ENCODE assay signal across 1 cellular context in genomic region chr10:970311-971149, GRCh38.
TF ChIP-seq lines count a peak whose summit lies in the region.

No MANE protein-coding gene starts in this region.

TF ChIP-seq in HepG2, 621 proteins besides CTCF, POLR2A, EP300 and RAD21 (continued from another document and continues in another):
- TF ChIP-seq GPBP1L1 (CRISPR knock-in tag; IDR thresholded peaks at IDR 0.05), result no peak
- TF ChIP-seq FOSL1 (CRISPR knock-in tag; IDR thresholded peaks at IDR 0.05; ENCODE audit: borderline replicate concordance), result no peak
- peak; percentile 44; the same call in 1 of the 2 replicates for TF ChIP-seq SMAD3 (CRISPR knock-in tag; IDR thresholded peaks at IDR 0.05)
- TF ChIP-seq HNF1A (IDR thresholded peaks at IDR 0.05; ENCODE audit: low read depth), result peak; percentile 17; the same call in 1 of the 2 replicates
- peak; percentile 48; the same call in 1 of the 2 replicates for TF ChIP-seq HNF1A (CRISPR knock-in tag; IDR thresholded peaks at IDR 0.05; ENCODE audit: borderline replicate concordance)
- no peak for TF ChIP-seq PLRG1 (conservative IDR thresholded peaks at IDR 0.05)
- TF ChIP-seq SP1 (IDR thresholded peaks at IDR 0.05), result no peak
- TF ChIP-seq SP1 (CRISPR knock-in tag; IDR thresholded peaks at IDR 0.05), result no peak
- TF ChIP-seq TBX2 (CRISPR knock-in tag; IDR thresholded peaks at IDR 0.05; ENCODE audit: borderline replicate concordance), result peak; percentile 87
- TF ChIP-seq CCDC6 (CRISPR knock-in tag; IDR thresholded peaks at IDR 0.05), result peak; percentile 56; the same call in 1 of the 2 replicates
- TF ChIP-seq ZNF350 (CRISPR knock-in tag; IDR thresholded peaks at IDR 0.05; ENCODE audit: borderline replicate concordance, low read depth), result 0 out of 2 replicates have a peak, but pooled peaks have one; percentile 22
- peak; percentile 84 for TF ChIP-seq RERE (CRISPR knock-in tag; IDR thresholded peaks at IDR 0.05; ENCODE audit: low read depth)
- 0 out of 2 replicates have a peak, but pooled peaks have one; percentile 60 for TF ChIP-seq NFKBIZ (CRISPR knock-in tag; IDR thresholded peaks at IDR 0.05)
- TF ChIP-seq KLF16 (CRISPR knock-in tag; IDR thresholded peaks at IDR 0.05), result peak in 1 of 2 experiments; percentile 55; a peak in 1 of 4 replicates
- no peak for TF ChIP-seq THAP7 (CRISPR knock-in tag; IDR thresholded peaks at IDR 0.05)
- peak; percentile 47 for TF ChIP-seq HNF4A (CRISPR knock-in tag; IDR thresholded peaks at IDR 0.05)
- no peak for TF ChIP-seq JUND (CRISPR knock-in tag; IDR thresholded peaks at IDR 0.05)
- TF ChIP-seq NCOA1 (CRISPR knock-in tag; IDR thresholded peaks at IDR 0.05), result no peak
- TF ChIP-seq CEBPB (IDR thresholded peaks at IDR 0.05; ENCODE audit: borderline replicate concordance, low read depth, low read length), result peak; percentile 66; the same call in 1 of the 2 replicates
- no peak for TF ChIP-seq SNRNP70 (IDR thresholded peaks at IDR 0.05; ENCODE audit: low read depth, low read length)
- no peak for TF ChIP-seq AFF4 (CRISPR knock-in tag; IDR thresholded peaks at IDR 0.05)
- no peak for TF ChIP-seq ZBTB46 (CRISPR knock-in tag; IDR thresholded peaks at IDR 0.05; ENCODE audit: borderline replicate concordance)
- TF ChIP-seq HMG20B (CRISPR knock-in tag; conservative IDR thresholded peaks at IDR 0.05), result 0 out of 2 replicates have a peak, but pooled peaks have one; percentile 74
- TF ChIP-seq ZNF331 (CRISPR knock-in tag; IDR thresholded peaks at IDR 0.05), result peak; percentile 10
- peak; percentile 48; the same call in 1 of the 2 replicates for TF ChIP-seq RCOR2 (CRISPR knock-in tag; IDR thresholded peaks at IDR 0.05)
- no peak for TF ChIP-seq ZNF816 (CRISPR knock-in tag; IDR thresholded peaks at IDR 0.05; ENCODE audit: borderline replicate concordance)
- peak; percentile 87 for TF ChIP-seq GFI1 (CRISPR knock-in tag; IDR thresholded peaks at IDR 0.05; ENCODE audit: borderline replicate concordance)
- no peak for TF ChIP-seq ZNF33A (CRISPR knock-in tag; IDR thresholded peaks at IDR 0.05; ENCODE audit: borderline replicate concordance)
- 0 out of 2 replicates have a peak, but pooled peaks have one; percentile 28 for TF ChIP-seq HNF1B (CRISPR knock-in tag; IDR thresholded peaks at IDR 0.05)
- no peak for TF ChIP-seq DBP (CRISPR knock-in tag; IDR thresholded peaks at IDR 0.05; ENCODE audit: not compliant biosample characterization)
- TF ChIP-seq MEF2D (CRISPR knock-in tag; IDR thresholded peaks at IDR 0.05), result peak; percentile 77
- TF ChIP-seq ZBTB7B (CRISPR knock-in tag; IDR thresholded peaks at IDR 0.05), result no peak
- TF ChIP-seq CREBL2 (CRISPR knock-in tag; IDR thresholded peaks at IDR 0.05; ENCODE audit: borderline replicate concordance), result no peak
- TF ChIP-seq SOX6 (IDR thresholded peaks at IDR 0.05), result no peak
- peak; percentile 74; the same call in 1 of the 2 replicates for TF ChIP-seq SOX6 (CRISPR knock-in tag; IDR thresholded peaks at IDR 0.05)
- peak; percentile 76; the same call in 1 of the 2 replicates for TF ChIP-seq FOXK1 (CRISPR knock-in tag; IDR thresholded peaks at IDR 0.05; ENCODE audit: borderline replicate concordance, low read depth)
